34 cellular contexts compared by ENCODE assay signal in genomic region chrX:6891404-6891803, GRCh38.
"Had no signal": no experiment of that assay in that cellular context is flagged by ENCODE, and none has a peak within 500 bp of the region (broad histone marks: within the 10 kb centered on the region; RNA-seq: fewer than 3 reads in every experiment).

No MANE protein-coding gene starts in this region.

- H3K4me3 Mint-ChIP-seq: activated B cell treated with CpG ODN at 0.5 μM for 24 hours; activated CD4-positive, alpha-beta memory T cell treated with anti-CD3 and anti-CD28 coated beads, Interleukin-2, amount 10 ng/mL, durations not matched to agents 7 days and 5 days; activated CD4-positive, alpha-beta T cell treated with anti-CD3 and anti-CD28 coated beads, Interleukin-2, amount 10 ng/mL, durations not matched to agents 7 days and 5 days; activated CD8-positive, alpha-beta memory T cell treated with anti-CD3 and anti-CD28 coated beads, Interleukin-2, amount 10 ng/mL, durations not matched to agents 7 days and 5 days; activated CD8-positive, alpha-beta T cell treated with anti-CD3 and anti-CD28 coated beads, Interleukin-2, amount 10 ng/mL, durations not matched to agents 7 days and 5 days; activated naive CD4-positive, alpha-beta T cell treated with anti-CD3 and anti-CD28 coated beads for 36 hours; activated naive CD8-positive, alpha-beta T cell treated with anti-CD3 and anti-CD28 coated beads for 36 hours; activated T-cell treated with anti-CD3 and anti-CD28 coated beads, Interleukin-2, amount 50 U/mL, for 24 hours; T-helper 1 cell treated with Interleukin-12 subunit alpha and Interleukin-12 subunit beta and Interleukin-4 antibody, amounts not matched to agents 30 μg/mL and 1 μg/mL, for 36 hours; T-helper 2 cell treated with Interferon-gamma antibody and Interleukin-4, amounts not matched to agents 5 μg/mL and 100 μg/mL, for 36 hours had no signal

- H3K9me3 Mint-ChIP-seq: activated CD4-positive, alpha-beta memory T cell treated with anti-CD3 and anti-CD28 coated beads, Interleukin-2, amount 10 ng/mL, durations not matched to agents 7 days and 5 days; activated naive CD8-positive, alpha-beta T cell treated with anti-CD3 and anti-CD28 coated beads for 36 hours; T-helper 1 cell treated with Interleukin-12 subunit alpha and Interleukin-12 subunit beta and Interleukin-4 antibody, amounts not matched to agents 30 μg/mL and 1 μg/mL, for 36 hours had no signal

- H3K27ac ChIP-seq: adrenal gland, body of pancreas, brain microvascular endothelial cell, breast epithelium, VCaP had no signal

- H3K36me3 ChIP-seq: adrenal gland, brain microvascular endothelial cell, breast epithelium had no signal

- H3K4me1 Mint-ChIP-seq: activated B cell treated with CpG ODN at 0.5 μM for 24 hours; activated CD4-positive, alpha-beta memory T cell treated with anti-CD3 and anti-CD28 coated beads, Interleukin-2, amount 10 ng/mL, durations not matched to agents 7 days and 5 days; activated CD4-positive, alpha-beta T cell treated with anti-CD3 and anti-CD28 coated beads, Interleukin-2, amount 10 ng/mL, durations not matched to agents 7 days and 5 days; activated CD8-positive, alpha-beta memory T cell treated with anti-CD3 and anti-CD28 coated beads, Interleukin-2, amount 10 ng/mL, durations not matched to agents 7 days and 5 days; activated naive CD8-positive, alpha-beta T cell treated with anti-CD3 and anti-CD28 coated beads for 36 hours had no signal

- FAIRE-seq: TTC549 had no signal

- ATAC-seq: activated CD8-positive, alpha-beta memory T cell treated with anti-CD3 and anti-CD28 coated beads, Interleukin-2, amount 10 ng/mL, durations not matched to agents 7 days and 5 days; activated CD8-positive, alpha-beta T cell treated with anti-CD3 and anti-CD28 coated beads, Interleukin-2, amount 10 ng/mL, durations not matched to agents 7 days and 5 days; activated naive CD4-positive, alpha-beta T cell treated with anti-CD3 and anti-CD28 coated beads, Interleukin-2, amount 50 U/mL, for 72 hours; body of pancreas had no signal

- H3K4me3 ChIP-seq: adrenal gland, body of pancreas, breast epithelium had no signal

- H3K9me3 ChIP-seq: adrenal gland, body of pancreas, breast epithelium had no signal

- H3K27me3 ChIP-seq: adrenal gland, body of pancreas, brain microvascular endothelial cell, breast epithelium had no signal

- H3K36me3 Mint-ChIP-seq: activated CD8-positive, alpha-beta memory T cell treated with anti-CD3 and anti-CD28 coated beads, Interleukin-2, amount 10 ng/mL, durations not matched to agents 7 days and 5 days; activated naive CD8-positive, alpha-beta T cell treated with anti-CD3 and anti-CD28 coated beads for 36 hours had no signal

- H3K27me3 Mint-ChIP-seq: activated B cell treated with CpG ODN at 0.5 μM for 24 hours; activated CD4-positive, alpha-beta memory T cell treated with anti-CD3 and anti-CD28 coated beads, Interleukin-2, amount 10 ng/mL, durations not matched to agents 7 days and 5 days; activated CD4-positive, alpha-beta T cell treated with anti-CD3 and anti-CD28 coated beads, Interleukin-2, amount 10 ng/mL, durations not matched to agents 7 days and 5 days; activated CD8-positive, alpha-beta memory T cell treated with anti-CD3 and anti-CD28 coated beads, Interleukin-2, amount 10 ng/mL, durations not matched to agents 7 days and 5 days; activated naive CD8-positive, alpha-beta T cell treated with anti-CD3 and anti-CD28 coated beads for 36 hours; activated T-cell treated with anti-CD3 and anti-CD28 coated beads, Interleukin-2, amount 50 U/mL, for 24 hours had no signal

- DNase-seq: activated B cell treated with CpG ODN at 0.5 μM for 24 hours; activated CD4-positive, alpha-beta memory T cell treated with anti-CD3 and anti-CD28 coated beads, Interleukin-2, amount 10 ng/mL, durations not matched to agents 7 days and 5 days; activated CD4-positive, alpha-beta T cell treated with anti-CD3 and anti-CD28 coated beads for 4 hours; activated CD4-positive, alpha-beta T cell treated with anti-CD3 and anti-CD28 coated beads, Interleukin-2, amount 10 ng/mL, durations not matched to agents 7 days and 5 days; activated CD4-positive, alpha-beta T cell treated with anti-CD3 and anti-CD28 coated beads, Interleukin-2, amount 50 U/mL, for 48 hours; activated CD4-positive, CD25-positive, alpha-beta regulatory T cell treated with anti-CD3 and anti-CD28 coated beads, Interleukin-2, amount 50 U/mL, for 72 hours; activated CD8-positive, alpha-beta memory T cell treated with anti-CD3 and anti-CD28 coated beads for 24 hours; activated CD8-positive, alpha-beta memory T cell treated with anti-CD3 and anti-CD28 coated beads, Interleukin-2, amount 10 ng/mL, durations not matched to agents 7 days and 5 days; activated CD8-positive, alpha-beta memory T cell treated with anti-CD3 and anti-CD28 coated beads, Interleukin-2, amount 50 U/mL, for 48 hours; activated CD8-positive, alpha-beta T cell treated with anti-CD3 and anti-CD28 coated beads, Interleukin-2, amount 10 ng/mL, durations not matched to agents 7 days and 5 days; activated effector memory CD4-positive, alpha-beta T cell treated with anti-CD3 and anti-CD28 coated beads, Interleukin-2, amount 50 U/mL, for 16 hours; activated gamma-delta T cell treated with Interleukin-2 at 50 U/mL for 16 hours; activated naive CD4-positive, alpha-beta T cell; activated naive CD4-positive, alpha-beta T cell treated with anti-CD3 and anti-CD28 coated beads for 36 hours; activated naive CD4-positive, alpha-beta T cell treated with anti-CD3 and anti-CD28 coated beads, Interleukin-2, amount 50 U/mL, for 16 hours; activated naive CD8-positive, alpha-beta T cell treated with anti-CD3 and anti-CD28 coated beads for 36 hours; activated T-cell treated with anti-CD3 and anti-CD28 coated beads, Interleukin-2, amount 50 U/mL, for 24 hours; activated T-cell treated with anti-CD3 and anti-CD28 coated beads, Interleukin-2, amount 50 U/mL, for 48 hours; adrenal gland; amniotic stem cell; aorta; body of pancreas; brain microvascular endothelial cell; central memory CD4-positive, alpha-beta T cell; SW 1271; T-helper 1 cell; T-helper 2 cell; T-helper 9 cell had no signal

- H3K27ac Mint-ChIP-seq: activated B cell treated with CpG ODN at 0.5 μM for 24 hours; activated CD4-positive, alpha-beta memory T cell treated with anti-CD3 and anti-CD28 coated beads, Interleukin-2, amount 10 ng/mL, durations not matched to agents 7 days and 5 days; activated CD4-positive, alpha-beta T cell treated with anti-CD3 and anti-CD28 coated beads, Interleukin-2, amount 10 ng/mL, durations not matched to agents 7 days and 5 days; activated CD8-positive, alpha-beta memory T cell treated with anti-CD3 and anti-CD28 coated beads, Interleukin-2, amount 10 ng/mL, durations not matched to agents 7 days and 5 days; activated CD8-positive, alpha-beta T cell treated with anti-CD3 and anti-CD28 coated beads, Interleukin-2, amount 10 ng/mL, durations not matched to agents 7 days and 5 days; activated naive CD4-positive, alpha-beta T cell treated with anti-CD3 and anti-CD28 coated beads for 36 hours; activated naive CD4-positive, alpha-beta T cell treated with anti-CD3 and anti-CD28 coated beads, Interleukin-2, amount 50 U/mL, for 72 hours; activated naive CD8-positive, alpha-beta T cell treated with anti-CD3 and anti-CD28 coated beads for 36 hours; activated T-cell treated with anti-CD3 and anti-CD28 coated beads, Interleukin-2, amount 50 U/mL, for 24 hours; T-helper 1 cell treated with Interleukin-12 subunit alpha and Interleukin-12 subunit beta and Interleukin-4 antibody, amounts not matched to agents 30 μg/mL and 1 μg/mL, for 36 hours; T-helper 2 cell treated with Interferon-gamma antibody and Interleukin-4, amounts not matched to agents 5 μg/mL and 100 μg/mL, for 36 hours had no signal

- H3K4me1 ChIP-seq: adrenal gland, body of pancreas, breast epithelium had no signal
